Comparison of ENCODE assay signal across 10 cellular contexts in genomic region chr3:58058654-58059263, GRCh38. TPM values are rescaled to one million over a fixed set of nuclear protein-coding genes. Genes with fewer than 3 reads are reported as not detected.
DNase-seq lines count a peak whose midpoint lies in the region; ATAC-seq and TF ChIP-seq lines count a peak whose summit lies in the region.
"Had no signal": no experiment of that assay in that cellular context is flagged by ENCODE, and none has a peak within 500 bp of the region (broad histone marks: within the 10 kb centered on the region; RNA-seq: fewer than 3 reads in every experiment).

No MANE protein-coding gene starts in this region.

- 58 to 65% (median 61%) methylated on average over 4 of the region's 4 CpGs for WGBS in adrenal gland, 4 donors

- intact Hi-C loops in adrenal gland (cut with DNase I) = no loop called here
- intact Hi-C loops in left lung (cut with DNase I) = no loop called here

- CTCF ChIA-PET in HEK293 (lab: Yijun Ruan, JAX) = interaction anchor here (0.5 to 0.6 kb wide), 7 partner anchors 9 to 1063 kb away, joined by 3 to 4 read pairs (median 3); no protein-coding TSS in a partner anchor

- DNase-seq in adrenal gland (no peak), left lung (no peak), thoracic aorta (ENCODE audit: low spot score) (no peak), 8988T (no peak), GM13976 (ENCODE audit: low spot score) (no peak)
- no peak for DNase-seq in activated CD4-positive, CD25-positive, alpha-beta regulatory T cell (lab: John Stamatoyannopoulos, UW)
- DNase-seq: mammary epithelial cell, NCI-H748 treated with DMSO at 0.1 percent for 48 hours had no signal

- no peak overlapping the region for H3K4me3 ChIP-seq in HEK293 (ENCODE audit: low read depth, low read length)
- H3K4me3 ChIP-seq in adrenal gland = no peak overlapping the region
- no peak overlapping the region for H3K4me3 ChIP-seq in left lung
- no peak overlapping the region for H3K4me3 ChIP-seq in thoracic aorta

- TF ChIP-seq CTCF in HEK293 (tag by site-specific recombination; IDR thresholded peaks at IDR 0.05) (no peak), adrenal gland (IDR thresholded peaks at IDR 0.05) (no peak), left lung (IDR thresholded peaks at IDR 0.05) (no peak), thoracic aorta (IDR thresholded peaks at IDR 0.05) (no peak), GM13976 (IDR thresholded peaks at IDR 0.05; ENCODE audit: borderline replicate concordance, control extremely low read depth, extremely low read depth, insufficient read depth, missing control alignments) (no peak)

- H3K27ac ChIP-seq in HEK293 (ENCODE audit: extremely low read depth, low read depth, low read length) (no peak overlapping the region), adrenal gland (peak overlapping the region; percentile 64 to 89 (median 77)), left lung (no peak overlapping the region), thoracic aorta (peak overlapping the region; percentile 76 to 77)

- no peaks in the 10 kb centered on the region for H3K27me3 ChIP-seq in adrenal gland
- H3K27me3 ChIP-seq in left lung = no peaks in the 10 kb centered on the region
- no peaks in the 10 kb centered on the region for H3K27me3 ChIP-seq in thoracic aorta (replicated peaks; ENCODE audit: insufficient read depth)

- no peaks in the 10 kb centered on the region; a peak in 1 of 3 replicates for H3K36me3 ChIP-seq in HEK293 (ENCODE audit: control insufficient read depth in 2 of 2, insufficient read depth in 1 of 2, low read length in 2 of 2)
- no peaks in the 10 kb centered on the region for H3K36me3 ChIP-seq in adrenal gland (replicated peaks in 1 of 2)
- H3K36me3 ChIP-seq in left lung = no peaks in the 10 kb centered on the region
- no peaks in the 10 kb centered on the region for H3K36me3 ChIP-seq in thoracic aorta

- H3K9me3 ChIP-seq in HEK293 (ENCODE audit: control insufficient read depth, insufficient read depth, low read depth, low read length) = no peaks in the 10 kb centered on the region
- H3K9me3 ChIP-seq in adrenal gland (replicated peaks in 1 of 3) = no peaks in the 10 kb centered on the region
- no peaks in the 10 kb centered on the region for H3K9me3 ChIP-seq in left lung
- H3K9me3 ChIP-seq in thoracic aorta = no peaks in the 10 kb centered on the region

- no peak for TF ChIP-seq POLR2A in adrenal gland (IDR thresholded peaks at IDR 0.05)

- in situ Hi-C loops in GM13976 (cut with MboI; ENCODE audit: low sequenced_read_pairs, unreplicated experiment) = no loop called here

- POLR2A ChIA-PET in HEK293 (lab: Yijun Ruan, JAX) = interaction anchor here (1.6 to 1.8 kb wide), 2 partner anchors 10 to 50 kb away, joined by 3 to 10 read pairs; no protein-coding TSS in a partner anchor

- ATAC-seq in left lung (peak; percentile 9), thoracic aorta (ENCODE audit: insufficient number of reproducible peaks, low FRiP score, low read depth) (no peak), HG02588 (IDR thresholded peaks at IDR 0.05; ENCODE audit: unreplicated experiment) (no peak)

- H3K4me1 ChIP-seq in HEK293 (ENCODE audit: control insufficient read depth, insufficient read depth, low read length) (peaks cover 10% of the 10 kb centered on the region; the same call in 1 of the 2 replicates), adrenal gland (replicated peaks in 1 of 2) (peaks cover 22 to 34% of the 10 kb centered on the region in 2 donors), left lung (peaks cover 6 to 22% of the 10 kb centered on the region in 2 donors), thoracic aorta (ENCODE audit: control insufficient read depth in 1 of 2, low read depth in 2 of 2) (peaks cover 12 to 80% of the 10 kb centered on the region in 2 donors)

TF ChIP-seq in HEK293, 187 proteins besides CTCF, POLR2A, EP300 and RAD21:
- peak; percentile 59 for TF ChIP-seq PRDM6 (tag by site-specific recombination; IDR thresholded peaks at IDR 0.05)
- no peak for TF ChIP-seq HIC1 (tag by site-specific recombination; IDR thresholded peaks at IDR 0.05)
- TF ChIP-seq PRDM1 (tag by site-specific recombination; IDR thresholded peaks at IDR 0.05) = peak; percentile 41; the same call in 1 of the 2 replicates
- TF ChIP-seq ZNF48 (tag by site-specific recombination; IDR thresholded peaks at IDR 0.05) = no peak
- no peak for TF ChIP-seq ZNF362 (tag by site-specific recombination; IDR thresholded peaks at IDR 0.05)
- TF ChIP-seq ZNF239 (tag by site-specific recombination; IDR thresholded peaks at IDR 0.05) = peak; percentile 99
- no peak for TF ChIP-seq ZNF623 (tag by site-specific recombination; IDR thresholded peaks at IDR 0.05)

RNA-seq across cellular contexts. Expression of gene FLNB, which starts 50.5 kb away (rescaled TPM):
- total RNA-seq in adrenal gland (100 to 1,000 TPM in 6 of 8 donors, 10 to 100 TPM in 2; 84.6 to 278 (median 120) TPM), left lung (100 to 1,000 TPM in 1 of 2 donors, 10 to 100 TPM in 1; 80.1 to 126 TPM), thoracic aorta (100 to 1,000 TPM in 1 of 2 donors, 10 to 100 TPM in 1; 96.9 to 139 TPM)
- 100 to 1,000 TPM in 2 of 3 donors, 10 to 100 TPM in 1; 94.9 to 174 (median 138) TPM for polyA plus RNA-seq in adrenal gland

Comparison
In these comparisons a context has a peak if more than half of its experiments do, and no peak if none do; other contexts are left out.
1. H3K27ac ChIP-seq: peak in adrenal gland (5 of 5) and thoracic aorta (2 of 2); none in HEK293 (single experiment) and left lung (0 of 2).